In the genomic region with DNA sequence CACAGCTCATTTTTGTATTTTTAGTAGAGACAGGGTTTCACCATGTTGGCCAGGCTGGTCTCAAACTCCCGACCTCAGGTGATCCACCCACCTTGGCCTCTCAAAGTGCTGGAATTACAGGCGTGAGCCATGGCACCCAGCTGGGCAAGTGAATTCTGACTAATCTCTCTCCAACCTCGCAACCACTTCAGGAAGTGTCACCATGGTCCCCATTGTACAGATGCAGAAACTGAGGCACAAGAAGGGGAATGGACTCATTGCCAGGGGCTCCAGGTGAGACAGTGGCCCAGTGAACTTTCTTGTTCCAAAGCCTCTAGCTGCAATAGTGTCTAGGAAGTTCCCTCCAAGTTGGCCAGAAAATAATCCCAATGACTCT, we compare ENCODE assay signal across 2 cellular contexts.
TF ChIP-seq lines count a peak whose summit lies in the region.

No MANE protein-coding gene starts in this region.

TF ChIP-seq in A549, 52 proteins besides CTCF, POLR2A, EP300 and RAD21:
- TF ChIP-seq KDM1A (IDR thresholded peaks at IDR 0.05; ENCODE audit: low read depth): peak; percentile 29; the same call in 1 of the 2 replicates

TF ChIP-seq in HCT116, 20 proteins besides CTCF, POLR2A, EP300 and RAD21:
- peak; percentile 68; the same call in 1 of the 2 replicates for TF ChIP-seq CBX3 (IDR thresholded peaks at IDR 0.05; ENCODE audit: low read depth)
- TF ChIP-seq POLR2AphosphoS5 (IDR thresholded peaks at IDR 0.05; ENCODE audit: low read depth, low read length): 0 out of 2 replicates have a peak, but pooled peaks have one; percentile 2
- peak; percentile 42 for TF ChIP-seq EGR1 (IDR thresholded peaks at IDR 0.05; ENCODE audit: low read depth)
- TF ChIP-seq SIN3A (IDR thresholded peaks at IDR 0.05; ENCODE audit: low read depth): 0 out of 2 replicates have a peak, but pooled peaks have one; percentile 20
- peak; percentile 20; the same call in 1 of the 2 replicates for TF ChIP-seq JUND (IDR thresholded peaks at IDR 0.05)
